Comparison of ENCODE assay signal across 23 cellular contexts in genomic region chr5:128770907-128771306, GRCh38.
"Had no signal": no experiment of that assay in that cellular context is flagged by ENCODE, and none has a peak within 500 bp of the region (broad histone marks: within the 10 kb centered on the region; RNA-seq: fewer than 3 reads in every experiment).

No MANE protein-coding gene starts in this region.

- H3K4me1 ChIP-seq: breast epithelium, esophagus squamous epithelium, left lung, lower lobe of right lung, stomach, thyroid gland, upper lobe of left lung had no signal

- H3K36me3 ChIP-seq: breast epithelium, esophagus squamous epithelium, left lung, lower lobe of right lung, stomach, thyroid gland, upper lobe of left lung had no signal

- FAIRE-seq: islet of Langerhans had no signal

- H3K4me3 ChIP-seq: breast epithelium, esophagus squamous epithelium, left lung, lower lobe of right lung, stomach, thyroid gland, upper lobe of left lung had no signal

- DNase-seq: activated CD4-positive, alpha-beta T cell treated with anti-CD3 and anti-CD28 coated beads for 36 hours; activated CD4-positive, CD25-positive, alpha-beta regulatory T cell; activated naive CD4-positive, alpha-beta T cell; activated T-cell treated with anti-CD3 and anti-CD28 coated beads for 4 hours; activated T-cell treated with anti-CD3 and anti-CD28 coated beads, Interleukin-2, amount 50 U/mL, for 72 hours; central memory CD4-positive, alpha-beta T cell; endodermal cell; esophagus squamous epithelium; foreskin melanocyte; left lung; lower lobe of right lung; mesenchymal stem cell; right cardiac atrium; stimulated activated CD4-positive, alpha-beta T cell treated with anti-CD3 and anti-CD28 coated beads, Interleukin-15, amount 100 ng/mL, for 24 hours; stimulated activated CD4-positive, alpha-beta T cell treated with anti-CD3 and anti-CD28 coated beads, Interleukin-2, amount 100 ng/mL, for 24 hours; stimulated activated naive B cell treated with anti-CD40 and anti-IgM and Interleukin-4, amounts not matched to agents 10 μg/mL and 1 μg/mL and 100 μg/mL, for 72 hours; stomach; T1000; thyroid gland; upper lobe of left lung had no signal

- H3K27ac ChIP-seq: breast epithelium, epithelial cell of prostate, esophagus squamous epithelium, left lung, lower lobe of right lung, stomach, thyroid gland, upper lobe of left lung had no signal

- H3K27me3 ChIP-seq: breast epithelium, esophagus squamous epithelium, left lung, stomach, thyroid gland, upper lobe of left lung had no signal

- H3K9me3 ChIP-seq: breast epithelium, esophagus squamous epithelium, left lung, lower lobe of right lung, stomach, thyroid gland, upper lobe of left lung had no signal
